In the genomic region with DNA sequence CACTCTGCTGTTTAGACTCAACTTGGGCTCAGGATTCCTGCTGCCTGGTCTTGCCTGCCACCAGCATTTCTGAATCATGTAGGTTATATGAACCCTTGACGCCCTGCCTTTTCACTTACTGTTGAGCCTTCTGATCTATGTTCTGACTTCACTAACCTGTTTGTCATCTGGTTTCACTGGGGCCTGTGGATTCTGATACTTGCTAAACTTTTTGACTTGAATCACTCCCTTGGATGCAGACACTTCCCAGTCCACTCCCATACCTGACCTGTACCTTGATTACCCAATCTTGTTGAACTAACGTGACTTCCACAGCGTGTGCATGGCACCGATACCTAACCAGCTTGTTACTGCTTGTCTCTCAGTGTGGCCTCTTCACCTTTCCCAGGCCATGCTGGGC, we compare ENCODE assay signal across 23 cellular contexts. TPM values are rescaled to one million over a fixed set of nuclear protein-coding genes. Genes with fewer than 3 reads are reported as not detected.
A peak's percentile ranks its signal among the peaks of the same experiment; 100 is the strongest.
DNase-seq lines count a peak whose midpoint lies in the region; ATAC-seq and TF ChIP-seq lines count a peak whose summit lies in the region.
"Had no signal": no experiment of that assay in that cellular context is flagged by ENCODE, and none has a peak within 500 bp of the region (broad histone marks: within the 10 kb centered on the region; RNA-seq: fewer than 3 reads in every experiment).

No MANE protein-coding gene starts in this region.

- no peak overlapping the region for H3K27ac Mint-ChIP-seq in stimulated activated effector memory CD8-positive, alpha-beta T cell treated with anti-CD3 and anti-CD28 coated beads, Interleukin-12 subunit alpha, Interleukin-12 subunit beta, amount 100 ng/mL, for 72 hours
- H3K27ac Mint-ChIP-seq in naive thymus-derived CD8-positive, alpha-beta T cell: peak overlapping the region in 1 of 10 donors; percentile 55
- H3K27ac Mint-ChIP-seq: activated T-cell treated with anti-CD3 and anti-CD28 coated beads, Interleukin-2, amount 50 U/mL, for 24 hours; brain; stimulated activated naive CD8-positive, alpha-beta T cell treated with anti-CD3 and anti-CD28 coated beads, Interleukin-15, amount 100 ng/mL, for 72 hours; T-helper 1 cell treated with Interleukin-12 subunit alpha and Interleukin-12 subunit beta and Interleukin-4 antibody, amounts not matched to agents 30 μg/mL and 1 μg/mL, for 36 hours had no signal

- no peak for TF ChIP-seq POLR2A in esophagus squamous epithelium (IDR thresholded peaks at IDR 0.05)

- WGBS in esophagus squamous epithelium, 2 donors: 45 to 61% methylated on average over 4 of the region's 4 CpGs

- H3K4me3 ChIP-seq in DND-41 (ENCODE audit: low read depth in 1 of 2, low read length in 2 of 2) (no peak overlapping the region), esophagus squamous epithelium (no peak overlapping the region)
- H3K4me3 ChIP-seq: BLaER1, coronary artery, lung, SK-N-MC, tibial nerve had no signal

- H3K9ac ChIP-seq in DND-41 (ENCODE audit: low read depth, low read length): no peak overlapping the region
- H3K9ac ChIP-seq: BLaER1 had no signal

- POLR2A ChIA-PET in RWPE1 (lab: Yijun Ruan, JAX; ENCODE audit: low non-redundant PET): no interaction called here
- POLR2A ChIA-PET in naive thymus-derived CD8-positive, alpha-beta T cell (lab: Charles Lee): no interaction called here

- TF ChIP-seq CTCF in DND-41 (IDR thresholded peaks at IDR 0.05; ENCODE audit: borderline replicate concordance, extremely low read depth, low read length, poor library complexity, severe bottlenecking) (no peak), RWPE1 (conservative IDR thresholded peaks at IDR 0.05; ENCODE audit: low read depth) (no peak), esophagus squamous epithelium (IDR thresholded peaks at IDR 0.05) (no peak)

- peak overlapping the region; percentile 41; the same call in 1 of the 2 replicates for H2AFZ ChIP-seq in DND-41 (ENCODE audit: low read depth, low read length)

- ATAC-seq in DND-41 (ENCODE audit: insufficient read depth, low read depth) (no peak), GM19452 (IDR thresholded peaks at IDR 0.05; ENCODE audit: unreplicated experiment) (no peak)
- ATAC-seq in stimulated activated effector memory CD8-positive, alpha-beta T cell treated with anti-CD3 and anti-CD28 coated beads, Interleukin-12 subunit alpha, Interleukin-12 subunit beta, amount 100 ng/mL, for 72 hours: peak; percentile 21
- no peak for ATAC-seq in naive thymus-derived CD8-positive, alpha-beta T cell
- ATAC-seq: stimulated activated naive CD8-positive, alpha-beta T cell treated with anti-CD3 and anti-CD28 coated beads, Interleukin-15, amount 100 ng/mL, for 72 hours had no signal

- H3K27me3 ChIP-seq in DND-41 (ENCODE audit: insufficient read depth, low read length, poor library complexity) (no peaks in the 10 kb centered on the region), esophagus squamous epithelium (no peaks in the 10 kb centered on the region)
- H3K27me3 ChIP-seq: BLaER1, tibial nerve had no signal

- H4K20me1 ChIP-seq in DND-41 (ENCODE audit: insufficient read depth, low read length): no peaks in the 10 kb centered on the region
- H4K20me1 ChIP-seq: BLaER1 had no signal

- no peaks in the 10 kb centered on the region for H3K36me3 Mint-ChIP-seq in stimulated activated effector memory CD8-positive, alpha-beta T cell treated with anti-CD3 and anti-CD28 coated beads, Interleukin-12 subunit alpha, Interleukin-12 subunit beta, amount 100 ng/mL, for 72 hours
- no peaks in the 10 kb centered on the region for H3K36me3 Mint-ChIP-seq in naive thymus-derived CD8-positive, alpha-beta T cell
- H3K36me3 Mint-ChIP-seq: brain had no signal

- intact Hi-C loops in esophagus squamous epithelium (cut with DNase I): no loop called here

- H3K79me2 ChIP-seq in DND-41 (ENCODE audit: insufficient read depth, low read length): no peaks in the 10 kb centered on the region

- no peaks in the 10 kb centered on the region for H3K4me1 Mint-ChIP-seq in stimulated activated effector memory CD8-positive, alpha-beta T cell treated with anti-CD3 and anti-CD28 coated beads, Interleukin-12 subunit alpha, Interleukin-12 subunit beta, amount 100 ng/mL, for 72 hours
- peaks cover 0 to 7% (median 2%) of the 10 kb centered on the region in 4 donors for H3K4me1 Mint-ChIP-seq in naive thymus-derived CD8-positive, alpha-beta T cell

- H3K36me3 ChIP-seq in DND-41 (ENCODE audit: insufficient read depth, low read length) (no peaks in the 10 kb centered on the region), esophagus squamous epithelium (no peaks in the 10 kb centered on the region)
- H3K36me3 ChIP-seq: BLaER1, tibial nerve had no signal

- no peak overlapping the region for H3K4me3 Mint-ChIP-seq in stimulated activated effector memory CD8-positive, alpha-beta T cell treated with anti-CD3 and anti-CD28 coated beads, Interleukin-12 subunit alpha, Interleukin-12 subunit beta, amount 100 ng/mL, for 72 hours
- no peak overlapping the region for H3K4me3 Mint-ChIP-seq in naive thymus-derived CD8-positive, alpha-beta T cell
- H3K4me3 Mint-ChIP-seq: activated T-cell treated with anti-CD3 and anti-CD28 coated beads, Interleukin-2, amount 50 U/mL, for 24 hours; brain; stimulated activated naive CD8-positive, alpha-beta T cell treated with anti-CD3 and anti-CD28 coated beads, Interleukin-15, amount 100 ng/mL, for 72 hours; T-helper 1 cell treated with Interleukin-12 subunit alpha and Interleukin-12 subunit beta and Interleukin-4 antibody, amounts not matched to agents 30 μg/mL and 1 μg/mL, for 36 hours had no signal

- H3K4me1 ChIP-seq in DND-41 (ENCODE audit: insufficient read depth, low read length) (peaks cover 40% of the 10 kb centered on the region), esophagus squamous epithelium (peaks cover 0 to 52% (median 0%) of the 10 kb centered on the region in 3 donors)
- H3K4me1 ChIP-seq: BLaER1 had no signal

- DNase-seq in DND-41: no peak
- DNase-seq in RWPE1 (ENCODE audit: low spot score): peak; percentile 6
- no peak for DNase-seq in esophagus squamous epithelium (lab: John Stamatoyannopoulos, UW)
- no peak for DNase-seq in stimulated activated effector memory CD8-positive, alpha-beta T cell treated with anti-CD3 and anti-CD28 coated beads, Interleukin-12 subunit alpha, Interleukin-12 subunit beta, amount 100 ng/mL, for 72 hours (ENCODE audit: low spot score in 2 of 2)
- no peak for DNase-seq in naive thymus-derived CD8-positive, alpha-beta T cell
- DNase-seq in mucosa of gallbladder (ENCODE audit: low spot score): no peak
- DNase-seq in CD1c-positive myeloid dendritic cell (ENCODE audit: extremely low spot score): no peak
- DNase-seq: activated gamma-delta T cell treated with Interleukin-2 at 50 U/mL for 16 hours; activated T-cell treated with anti-CD3 and anti-CD28 coated beads, Interleukin-2, amount 50 U/mL, for 24 hours; NCI-H1105 treated with DMSO at 0.1 percent for 48 hours; NCI-H2029 treated with DMSO at 0.1 percent for 48 hours; NCI-H2227 treated with DMSO at 0.1 percent for 48 hours; NCI-H69; RPMI8226; stimulated activated naive CD8-positive, alpha-beta T cell treated with anti-CD3 and anti-CD28 coated beads, Interleukin-15, amount 100 ng/mL, for 72 hours had no signal

- H3K27me3 Mint-ChIP-seq in naive thymus-derived CD8-positive, alpha-beta T cell: no peaks in the 10 kb centered on the region

- CTCF ChIA-PET in RWPE1 (lab: Yijun Ruan, JAX): interaction anchor here (1.0 kb wide), 1 partner anchor 1709 kb away, joined by 4 read pairs; no protein-coding TSS in a partner anchor

- peak overlapping the region; percentile 61; the same call in 1 of the 2 replicates for H3K27ac ChIP-seq in DND-41 (ENCODE audit: low read length)
- no peak overlapping the region for H3K27ac ChIP-seq in RWPE1
- H3K27ac ChIP-seq in esophagus squamous epithelium: peak overlapping the region; percentile 38 to 78 (median 66)
- H3K27ac ChIP-seq: BLaER1, coronary artery, SK-N-MC, tibial nerve had no signal

- H3K9me3 ChIP-seq in DND-41 (ENCODE audit: insufficient read depth, low read length, severe bottlenecking): no peaks in the 10 kb centered on the region
- no peaks in the 10 kb centered on the region for H3K9me3 ChIP-seq in esophagus squamous epithelium
- H3K9me3 ChIP-seq: BLaER1, tibial nerve had no signal

- no peaks in the 10 kb centered on the region for H3K9me3 Mint-ChIP-seq in stimulated activated effector memory CD8-positive, alpha-beta T cell treated with anti-CD3 and anti-CD28 coated beads, Interleukin-12 subunit alpha, Interleukin-12 subunit beta, amount 100 ng/mL, for 72 hours
- no peaks in the 10 kb centered on the region for H3K9me3 Mint-ChIP-seq in naive thymus-derived CD8-positive, alpha-beta T cell
- H3K9me3 Mint-ChIP-seq: activated T-cell treated with anti-CD3 and anti-CD28 coated beads, Interleukin-2, amount 50 U/mL, for 24 hours; brain; stimulated activated naive CD8-positive, alpha-beta T cell treated with anti-CD3 and anti-CD28 coated beads, Interleukin-15, amount 100 ng/mL, for 72 hours; T-helper 1 cell treated with Interleukin-12 subunit alpha and Interleukin-12 subunit beta and Interleukin-4 antibody, amounts not matched to agents 30 μg/mL and 1 μg/mL, for 36 hours had no signal

- H3K4me2 ChIP-seq in DND-41 (ENCODE audit: insufficient read depth, low read length): no peak overlapping the region
- H3K4me2 ChIP-seq: BLaER1 had no signal

RNA-seq across cellular contexts. Expression of a gene that starts 35.6 kb away (rescaled TPM):
- total RNA-seq in esophagus squamous epithelium: 10 to 100 TPM; 14.1 to 43.1 (median 30.2) TPM
- 1 to 10 TPM; 8.0 to 8.3 TPM for total RNA-seq in naive thymus-derived CD8-positive, alpha-beta T cell
- polyA plus RNA-seq in naive thymus-derived CD8-positive, alpha-beta T cell: 10 to 100 TPM; 15.1 to 20.3 (median 17.7) TPM
- total RNA-seq in mucosa of gallbladder: 62.7 TPM
